27 cellular contexts compared by ENCODE assay signal in the genomic region with DNA sequence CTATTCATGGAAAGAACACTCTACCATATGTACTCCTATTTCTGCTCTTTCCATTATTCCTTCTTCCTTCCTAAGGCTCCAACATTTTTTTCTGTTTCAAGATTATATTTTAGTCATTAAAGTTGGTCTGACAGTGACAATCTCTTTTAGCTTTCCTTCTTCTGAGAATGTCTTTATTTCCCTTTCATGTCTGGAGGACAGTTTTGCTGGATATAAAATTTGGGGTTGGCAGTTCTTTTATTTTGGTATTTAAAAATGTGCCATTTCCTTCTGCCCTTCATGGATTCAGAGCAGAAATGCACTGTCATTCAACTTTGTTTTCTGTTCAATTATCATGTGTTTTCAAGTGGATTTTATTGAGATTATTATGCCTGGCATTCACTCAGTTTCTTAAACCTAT.
"Had no signal": no experiment of that assay in that cellular context is flagged by ENCODE, and none has a peak within 500 bp of the region (broad histone marks: within the 10 kb centered on the region; RNA-seq: fewer than 3 reads in every experiment).

No MANE protein-coding gene starts in this region.

- H3K9me3 ChIP-seq: suprapubic skin, testis, thoracic aorta, thyroid gland, tibial artery had no signal

- H3K4me1 ChIP-seq: stomach, thyroid gland, transverse colon, upper lobe of right lung had no signal

- H3K27ac ChIP-seq: stomach, suprapubic skin, testis, thoracic aorta, thyroid gland, tibial artery, tibial nerve, transverse colon, upper lobe of left lung, upper lobe of right lung, uterus, vagina had no signal

- H3K4me3 ChIP-seq: stomach, suprapubic skin, testis, thoracic aorta, thyroid gland, tibial artery, tibial nerve, transverse colon, upper lobe of left lung, upper lobe of right lung, uterus, vagina had no signal

- ATAC-seq: stimulated activated effector memory CD8-positive, alpha-beta T cell treated with anti-CD3 and anti-CD28 coated beads, Interleukin-12 subunit alpha, Interleukin-12 subunit beta, amount 100 ng/mL, for 72 hours; stimulated activated memory B cell treated with anti-CD40 and anti-IgM and Interleukin-4, amounts not matched to agents 10 μg/mL and 1 μg/mL and 100 μg/mL, for 72 hours; stimulated activated naive B cell treated with anti-CD40 and anti-IgM and Interleukin-4, amounts not matched to agents 10 μg/mL and 1 μg/mL and 100 μg/mL, for 72 hours; stimulated activated naive CD8-positive, alpha-beta T cell treated with anti-CD3 and anti-CD28 coated beads, Interleukin-15, amount 100 ng/mL, for 72 hours; stimulated activated naive CD8-positive, alpha-beta T cell treated with anti-CD3 and anti-CD28 coated beads, Interleukin-15, Interleukin-2, amounts not matched to agents 100 U/mL and 50 U/mL, for 24 hours; upper lobe of right lung had no signal

- H3K36me3 ChIP-seq: transverse colon, upper lobe of right lung, uterus, vagina had no signal

- FAIRE-seq: urothelium cell line had no signal

- H3K27me3 ChIP-seq: stomach, suprapubic skin, testis, thyroid gland, tibial artery, tibial nerve, transverse colon, upper lobe of left lung, upper lobe of right lung, uterus, vagina had no signal

- DNase-seq: stimulated activated CD4-positive, alpha-beta T cell treated with anti-CD3 and anti-CD28 coated beads, Interleukin-2, amount 100 ng/mL, for 48 hours; stimulated activated CD4-positive, alpha-beta T cell treated with anti-CD3 and anti-CD28 coated beads, Interleukin-4, amount 100 ng/mL, for 1 hour; stimulated activated CD4-positive, alpha-beta T cell treated with anti-CD3 and anti-CD28 coated beads, Interleukin-4, amount 100 ng/mL, for 24 hours; stimulated activated CD4-positive, alpha-beta T cell treated with anti-CD3 and anti-CD28 coated beads, Interleukin-4, amount 100 ng/mL, for 4 hours; stimulated activated CD8-positive, alpha-beta memory T cell treated with anti-CD3 and anti-CD28 coated beads, Interleukin-4, amount 100 ng/mL, for 48 hours; stimulated activated naive B cell treated with anti-CD40 and anti-IgM and Interleukin-4, amounts not matched to agents 10 μg/mL and 1 μg/mL and 100 μg/mL, for 72 hours; stimulated activated naive CD4-positive, alpha-beta T cell; stimulated activated naive CD4-positive, alpha-beta T cell treated with Interleukin-2 at 50 U/mL for 16 hours; stimulated activated naive CD8-positive, alpha-beta T cell treated with anti-CD3 and anti-CD28 coated beads, Interleukin-15, amount 100 ng/mL, for 72 hours; stimulated activated naive CD8-positive, alpha-beta T cell treated with anti-CD3 and anti-CD28 coated beads, Interleukin-15, Interleukin-2, amounts not matched to agents 100 U/mL and 50 U/mL, for 24 hours; stomach; substantia nigra; testis; thyroid gland; tibial artery; transverse colon; trophoblast cell; upper lobe of left lung; upper lobe of right lung; uterus had no signal
